9 cellular contexts compared by ENCODE assay signal in genomic region chr5:179804599-179804947, GRCh38. TPM values are rescaled to one million over a fixed set of nuclear protein-coding genes. Genes with fewer than 3 reads are reported as not detected.
DNase-seq lines count a peak whose midpoint lies in the region; ATAC-seq, FAIRE-seq and TF ChIP-seq lines count a peak whose summit lies in the region.
"Had no signal": no experiment of that assay in that cellular context is flagged by ENCODE, and none has a peak within 500 bp of the region (broad histone marks: within the 10 kb centered on the region; RNA-seq: fewer than 3 reads in every experiment).

No MANE protein-coding gene starts in this region.

- peaks cover 43% of the 10 kb centered on the region for H3K79me2 ChIP-seq in astrocyte (ENCODE audit: insufficient read depth, low read length)

- no peak for ATAC-seq in foreskin keratinocyte

- peak overlapping the region; percentile 83 for H3K9ac ChIP-seq in astrocyte (ENCODE audit: low read length)

- peaks cover 38% of the 10 kb centered on the region for H3K4me1 Mint-ChIP-seq in activated naive CD4-positive, alpha-beta T cell treated with anti-CD3 and anti-CD28 coated beads for 36 hours (ENCODE audit: low read depth)
- H3K4me1 Mint-ChIP-seq in astrocyte (ENCODE audit: low read depth, unreplicated experiment) (peaks cover 14% of the 10 kb centered on the region), mesothelial cell of epicardium (peaks cover 29% of the 10 kb centered on the region), type B pancreatic cell (ENCODE audit: unreplicated experiment) (peaks cover 22% of the 10 kb centered on the region)

- H3K9me3 Mint-ChIP-seq in activated naive CD4-positive, alpha-beta T cell treated with anti-CD3 and anti-CD28 coated beads for 36 hours = no peaks in the 10 kb centered on the region
- H3K9me3 Mint-ChIP-seq in astrocyte (ENCODE audit: unreplicated experiment) (no peaks in the 10 kb centered on the region), mesothelial cell of epicardium (no peaks in the 10 kb centered on the region), type B pancreatic cell (no peaks in the 10 kb centered on the region)

- DNase-seq in activated naive CD4-positive, alpha-beta T cell treated with anti-CD3 and anti-CD28 coated beads for 36 hours = no peak
- no peak for DNase-seq in activated naive CD4-positive, alpha-beta T cell treated with Interleukin-2 at 50 U/mL for 16 hours
- no peak for DNase-seq in astrocyte (ENCODE audit: low read depth)
- no peak for DNase-seq in mesothelial cell of epicardium (ENCODE audit: low spot score in 2 of 2, unreplicated experiment in 2 of 2)
- DNase-seq in type B pancreatic cell (ENCODE audit: extremely low spot score, unreplicated experiment) = no peak
- no peak for DNase-seq in amniotic stem cell (lab: John Stamatoyannopoulos, UW)
- DNase-seq in NCI-H82 treated with DMSO at 0.1 percent for 48 hours (lab: John Stamatoyannopoulos, UW; ENCODE audit: unreplicated experiment) = no peak
- no peak for DNase-seq in foreskin keratinocyte
- DNase-seq: activated gamma-delta T cell treated with Interleukin-2 at 50 U/mL for 16 hours had no signal

- no peaks in the 10 kb centered on the region for H3K36me3 ChIP-seq in astrocyte (ENCODE audit: insufficient read depth, low read length)

- intact Hi-C loops in activated naive CD4-positive, alpha-beta T cell treated with anti-CD3 and anti-CD28 coated beads for 36 hours (cut with micrococcal nuclease) = no loop called here

- H3K4me1 ChIP-seq in astrocyte (ENCODE audit: insufficient read depth, low read length) (peaks cover 21% of the 10 kb centered on the region), foreskin keratinocyte (peaks cover 3% of the 10 kb centered on the region)

- no peak overlapping the region for H3K4me3 ChIP-seq in astrocyte (ENCODE audit: insufficient read depth, low read depth, low read length)

- H3K4me3 Mint-ChIP-seq in activated naive CD4-positive, alpha-beta T cell treated with anti-CD3 and anti-CD28 coated beads for 36 hours = peak overlapping the region; percentile 84
- H3K4me3 Mint-ChIP-seq in astrocyte (ENCODE audit: unreplicated experiment) (peak overlapping the region; percentile 85), mesothelial cell of epicardium (peak overlapping the region; percentile 83), type B pancreatic cell (peak overlapping the region; percentile 90)

- peak overlapping the region; percentile 30 for H3K27ac Mint-ChIP-seq in activated naive CD4-positive, alpha-beta T cell treated with anti-CD3 and anti-CD28 coated beads for 36 hours
- H3K27ac Mint-ChIP-seq in astrocyte (ENCODE audit: unreplicated experiment) (no peak overlapping the region), mesothelial cell of epicardium (no peak overlapping the region), type B pancreatic cell (peak overlapping the region; percentile 82)

- H3K27ac ChIP-seq in astrocyte (ENCODE audit: low read depth, low read length) = no peak overlapping the region
- no peak overlapping the region for H3K27ac ChIP-seq in foreskin keratinocyte

- TF ChIP-seq CTCF in astrocyte (IDR thresholded peaks at IDR 0.05; ENCODE audit: insufficient read depth, low read depth, low read length) (no peak), mesothelial cell of epicardium (IDR thresholded peaks at IDR 0.05; ENCODE audit: unreplicated experiment) (no peak), type B pancreatic cell (conservative IDR thresholded peaks at IDR 0.05) (no peak), foreskin keratinocyte (conservative IDR thresholded peaks at IDR 0.05) (no peak)

- H3K27me3 Mint-ChIP-seq in activated naive CD4-positive, alpha-beta T cell treated with anti-CD3 and anti-CD28 coated beads for 36 hours (ENCODE audit: low read depth) = no peaks in the 10 kb centered on the region
- no peaks in the 10 kb centered on the region for H3K27me3 Mint-ChIP-seq in astrocyte (ENCODE audit: low read depth, unreplicated experiment)
- H3K27me3 Mint-ChIP-seq in mesothelial cell of epicardium (ENCODE audit: low read depth) = no peaks in the 10 kb centered on the region
- no peaks in the 10 kb centered on the region for H3K27me3 Mint-ChIP-seq in type B pancreatic cell

- no peaks in the 10 kb centered on the region for H3K9me3 ChIP-seq in astrocyte (ENCODE audit: insufficient read depth, low read depth, low read length)

- H4K20me1 ChIP-seq in astrocyte (ENCODE audit: insufficient read depth, low read length) = peaks cover 54% of the 10 kb centered on the region

- CTCF ChIA-PET in activated naive CD4-positive, alpha-beta T cell treated with anti-CD3 and anti-CD28 coated beads for 36 hours (lab: Charles Lee) = interaction anchor here (0.6 to 0.9 kb wide), 3 partner anchors 16 to 306 kb away, joined by 3 read pairs; partner anchors contain the start of gene SQSTM1

- FAIRE-seq in astrocyte (lab: Jason Lieb, UNC) = no peak

- peak overlapping the region; percentile 92 for H3K4me2 ChIP-seq in astrocyte (ENCODE audit: low read length)

- H3K27me3 ChIP-seq in astrocyte (ENCODE audit: insufficient read depth, low read length) = no peaks in the 10 kb centered on the region
- H3K27me3 ChIP-seq in foreskin keratinocyte = no peaks in the 10 kb centered on the region

- H2AFZ ChIP-seq in astrocyte (ENCODE audit: low read depth, low read length) = no peak overlapping the region

- H3K36me3 Mint-ChIP-seq in activated naive CD4-positive, alpha-beta T cell treated with anti-CD3 and anti-CD28 coated beads for 36 hours (ENCODE audit: low read depth) = peaks cover 4% of the 10 kb centered on the region
- peaks cover 8% of the 10 kb centered on the region for H3K36me3 Mint-ChIP-seq in astrocyte (ENCODE audit: low read depth, unreplicated experiment)
- H3K36me3 Mint-ChIP-seq in mesothelial cell of epicardium = peaks cover 6% of the 10 kb centered on the region
- peaks cover 5% of the 10 kb centered on the region for H3K36me3 Mint-ChIP-seq in type B pancreatic cell

RNA-seq across cellular contexts. Expression of gene MGAT4B, which starts 2.1 kb away (rescaled TPM):
- 10 to 100 TPM; 57.7 to 59.9 TPM for total RNA-seq in activated naive CD4-positive, alpha-beta T cell treated with anti-CD3 and anti-CD28 coated beads for 36 hours
- total RNA-seq in astrocyte (179 and 193 TPM in 2 replicates), mesothelial cell of epicardium (131 to 133 TPM (median 131 TPM) in 3 replicates), type B pancreatic cell (ENCODE audit: low replicate concordance) (169 and 211 TPM in 2 replicates), foreskin keratinocyte (113 and 121 TPM in 2 replicates)
- polyA plus RNA-seq in foreskin keratinocyte = 100 and 109 TPM in 2 replicates

RNA-seq across cellular contexts. Expression of gene LTC4S, which starts 10.8 kb away (rescaled TPM):
- total RNA-seq in activated naive CD4-positive, alpha-beta T cell treated with anti-CD3 and anti-CD28 coated beads for 36 hours = under 1 TPM in 1 of 2 experiments, not detected in 1; 0.79 TPM
- total RNA-seq in astrocyte (1.2 and 1.3 TPM in 2 replicates), mesothelial cell of epicardium (4.7 to 5.2 TPM (median 5.0 TPM) in 3 replicates), type B pancreatic cell (ENCODE audit: low replicate concordance) (4.0 and 6.5 TPM in 2 replicates), foreskin keratinocyte (0.60 and 0.71 TPM in 2 replicates)
- polyA plus RNA-seq in foreskin keratinocyte = 0.58 and 0.80 TPM in 2 replicates

RNA-seq across cellular contexts. Expression of gene SQSTM1, which starts 16.1 kb away (rescaled TPM):
- total RNA-seq in activated naive CD4-positive, alpha-beta T cell treated with anti-CD3 and anti-CD28 coated beads for 36 hours = 100 to 1,000 TPM; 109 to 114 TPM
- total RNA-seq in astrocyte (215 and 262 TPM in 2 replicates), mesothelial cell of epicardium (145 to 149 TPM (median 146 TPM) in 3 replicates), type B pancreatic cell (ENCODE audit: low replicate concordance) (133 and 191 TPM in 2 replicates), foreskin keratinocyte (95.8 and 127 TPM in 2 replicates)
- 109 and 123 TPM in 2 replicates for polyA plus RNA-seq in foreskin keratinocyte

RNA-seq across cellular contexts. Expression of gene MRNIP, which starts 54.0 kb away (rescaled TPM):
- 10 to 100 TPM; 16.2 to 16.3 TPM for total RNA-seq in activated naive CD4-positive, alpha-beta T cell treated with anti-CD3 and anti-CD28 coated beads for 36 hours
- total RNA-seq in astrocyte = 19.9 and 20.7 TPM in 2 replicates
- total RNA-seq in mesothelial cell of epicardium = 44.1 to 48.2 TPM (median 47.0 TPM) in 3 replicates
- 31.1 and 47.6 TPM in 2 replicates for total RNA-seq in type B pancreatic cell (ENCODE audit: low replicate concordance)
- total RNA-seq in foreskin keratinocyte = 12.9 and 13.8 TPM in 2 replicates
- polyA plus RNA-seq in foreskin keratinocyte = 13.6 and 16.4 TPM in 2 replicates

Comparison
In these comparisons a context has a peak if more than half of its experiments do, and no peak if none do; other contexts are left out.
1. H3K27ac Mint-ChIP-seq: peak in activated naive CD4-positive, alpha-beta T cell treated with anti-CD3 and anti-CD28 coated beads for 36 hours (single experiment) and type B pancreatic cell (single experiment); none in astrocyte (single experiment) and mesothelial cell of epicardium (single experiment).
2. Peak in every context shown above with its lines, with median percentiles within 50 percentile points of each other: H3K4me3 Mint-ChIP-seq.